10 cellular contexts compared by ENCODE assay signal in the genomic region with DNA sequence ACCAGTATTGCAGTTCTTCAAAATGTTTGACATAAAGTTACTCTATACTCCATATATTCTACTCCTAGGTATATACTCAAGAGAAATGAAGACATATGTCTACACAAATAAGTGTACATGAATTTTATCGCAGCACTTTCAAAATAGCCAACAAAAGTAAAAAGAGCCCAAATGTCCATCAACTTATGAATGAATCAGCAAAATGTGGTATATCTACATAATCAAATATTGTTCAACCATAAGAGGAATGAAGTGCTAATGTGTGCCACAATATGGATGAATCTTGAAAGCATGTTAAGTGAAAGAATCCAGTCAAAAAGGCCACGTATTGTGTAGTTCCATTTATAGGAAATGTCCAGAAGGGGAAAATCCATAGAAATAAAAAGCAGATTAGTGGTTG.
"Had no signal": no experiment of that assay in that cellular context is flagged by ENCODE, and none has a peak within 500 bp of the region (broad histone marks: within the 10 kb centered on the region; RNA-seq: fewer than 3 reads in every experiment).

No MANE protein-coding gene starts in this region.

- H2AFZ ChIP-seq: GM23338 had no signal

- DNase-seq: H9, HCEC 1CT, HFFc6, KG1 had no signal

- H3K9me3 Mint-ChIP-seq: GM23338, H9 had no signal

- H3K27ac Mint-ChIP-seq: GM23338, H9, HFFc6, IgD-negative memory B cell had no signal

- H3K4me3 ChIP-seq: GM23338 had no signal

- H3K27ac ChIP-seq: HL-60 had no signal

- H3K27me3 Mint-ChIP-seq: IgD-negative memory B cell had no signal

- ATAC-seq: GM23338, HepG2 had no signal

- H3K4me3 Mint-ChIP-seq: GM23338, H9, HFFc6, IgD-negative memory B cell had no signal

- H3K4me2 ChIP-seq: GM23338 had no signal

- FAIRE-seq: H1, H54, HepG2 had no signal

- H3K4me1 Mint-ChIP-seq: IgD-negative memory B cell had no signal

- H3K36me3 Mint-ChIP-seq: IgD-negative memory B cell had no signal
